8 cellular contexts compared by ENCODE assay signal in genomic region chr11:96338910-96339703, GRCh38. TPM values are rescaled to one million over a fixed set of nuclear protein-coding genes. Genes with fewer than 3 reads are reported as not detected.
DNase-seq lines count a peak whose midpoint lies in the region; ATAC-seq and TF ChIP-seq lines count a peak whose summit lies in the region.

No MANE protein-coding gene starts in this region.

- H3K36me3 ChIP-seq in lower lobe of right lung: no peaks in the 10 kb centered on the region

- H3K27me3 Mint-ChIP-seq in stimulated activated naive B cell treated with anti-CD40 and anti-IgM and Interleukin-4, amounts not matched to agents 10 μg/mL and 1 μg/mL and 100 μg/mL, for 72 hours: no peaks in the 10 kb centered on the region

- peaks cover 1 to 8% of the 10 kb centered on the region in 2 donors for H3K36me3 Mint-ChIP-seq in stimulated activated naive B cell treated with anti-CD40 and anti-IgM and Interleukin-4, amounts not matched to agents 10 μg/mL and 1 μg/mL and 100 μg/mL, for 72 hours

- no peak for TF ChIP-seq CTCF in cardiac fibroblast (IDR thresholded peaks at IDR 0.05; ENCODE audit: low read depth, low read length)
- TF ChIP-seq CTCF in lower lobe of right lung (IDR thresholded peaks at IDR 0.05): no peak

- peaks cover 57 to 79% of the 10 kb centered on the region in 2 donors for H3K4me1 Mint-ChIP-seq in stimulated activated naive B cell treated with anti-CD40 and anti-IgM and Interleukin-4, amounts not matched to agents 10 μg/mL and 1 μg/mL and 100 μg/mL, for 72 hours

- intact Hi-C loops in lower lobe of right lung (cut with DNase I): no loop called here

- H3K27ac ChIP-seq in lower lobe of right lung: peak overlapping the region; percentile 85

- peak overlapping the region; percentile 96 for H3K27ac Mint-ChIP-seq in stimulated activated naive B cell treated with anti-CD40 and anti-IgM and Interleukin-4, amounts not matched to agents 10 μg/mL and 1 μg/mL and 100 μg/mL, for 72 hours

- peak overlapping the region; percentile 65 to 66 for H3K4me3 ChIP-seq in cardiac fibroblast (replicated peaks in 1 of 2; ENCODE audit: low read depth in 2 of 2, low read length in 2 of 2)
- peak overlapping the region; percentile 82 for H3K4me3 ChIP-seq in lower lobe of right lung

- ATAC-seq in HG03095 (IDR thresholded peaks at IDR 0.05; ENCODE audit: unreplicated experiment): peak; percentile 38
- peak; percentile 51 to 66 for ATAC-seq in lower lobe of right lung
- ATAC-seq in stimulated activated naive B cell treated with anti-CD40 and anti-IgM and Interleukin-4, amounts not matched to agents 10 μg/mL and 1 μg/mL and 100 μg/mL, for 72 hours (replicated peaks): peak; percentile 44 to 54

- peaks cover 69% of the 10 kb centered on the region for H3K4me1 ChIP-seq in lower lobe of right lung

- H3K4me3 Mint-ChIP-seq in stimulated activated naive B cell treated with anti-CD40 and anti-IgM and Interleukin-4, amounts not matched to agents 10 μg/mL and 1 μg/mL and 100 μg/mL, for 72 hours: peak overlapping the region; percentile 84 to 98

- H3K9me3 Mint-ChIP-seq in stimulated activated naive B cell treated with anti-CD40 and anti-IgM and Interleukin-4, amounts not matched to agents 10 μg/mL and 1 μg/mL and 100 μg/mL, for 72 hours: no peaks in the 10 kb centered on the region

- H3K9me3 ChIP-seq in lower lobe of right lung: no peaks in the 10 kb centered on the region

- peak; percentile 28 for DNase-seq in activated gamma-delta T cell treated with Interleukin-2 at 50 U/mL for 16 hours
- no peak for DNase-seq in activated gamma-delta T cell (lab: John Stamatoyannopoulos, UW)
- peak; percentile 54 for DNase-seq in SKM-1 (lab: John Stamatoyannopoulos, UW; ENCODE audit: unreplicated experiment)
- DNase-seq in cardiac fibroblast (ENCODE audit: low read depth in 2 of 2): peak; percentile 76 to 92
- DNase-seq in lower lobe of right lung: peak; percentile 70
- DNase-seq in stimulated activated naive B cell treated with anti-CD40 and anti-IgM and Interleukin-4, amounts not matched to agents 10 μg/mL and 1 μg/mL and 100 μg/mL, for 72 hours: peak; percentile 62
- DNase-seq in NCI-H446 (lab: John Stamatoyannopoulos, UW): no peak

- H3K27me3 ChIP-seq in lower lobe of right lung (ENCODE audit: low read depth): no peaks in the 10 kb centered on the region

RNA-seq across cellular contexts. Expression of gene MAML2, which starts 3.9 kb away (rescaled TPM):
- total RNA-seq in lower lobe of right lung: 31.5 TPM

RNA-seq across cellular contexts. Expression of gene CCDC82, which starts 50.6 kb away (rescaled TPM):
- 27.1 TPM for total RNA-seq in lower lobe of right lung

RNA-seq across cellular contexts. Expression of gene JRKL, which starts 50.7 kb away (rescaled TPM):
- 11.0 TPM for total RNA-seq in lower lobe of right lung

Comparison
In these comparisons a context has a peak if more than half of its experiments do, and no peak if none do; other contexts are left out.
1. DNase-seq: peak in activated gamma-delta T cell treated with Interleukin-2 at 50 U/mL for 16 hours (single experiment), SKM-1 (single experiment), cardiac fibroblast (2 of 2), lower lobe of right lung (single experiment) and stimulated activated naive B cell treated with anti-CD40 and anti-IgM and Interleukin-4, amounts not matched to agents 10 μg/mL and 1 μg/mL and 100 μg/mL, for 72 hours (single experiment); none in activated gamma-delta T cell (single experiment) and NCI-H446 (0 of 2).
2. Peak in every context shown above with its lines, with median percentiles within 50 percentile points of each other: ATAC-seq.